18 cellular contexts compared by ENCODE assay signal in the genomic region with DNA sequence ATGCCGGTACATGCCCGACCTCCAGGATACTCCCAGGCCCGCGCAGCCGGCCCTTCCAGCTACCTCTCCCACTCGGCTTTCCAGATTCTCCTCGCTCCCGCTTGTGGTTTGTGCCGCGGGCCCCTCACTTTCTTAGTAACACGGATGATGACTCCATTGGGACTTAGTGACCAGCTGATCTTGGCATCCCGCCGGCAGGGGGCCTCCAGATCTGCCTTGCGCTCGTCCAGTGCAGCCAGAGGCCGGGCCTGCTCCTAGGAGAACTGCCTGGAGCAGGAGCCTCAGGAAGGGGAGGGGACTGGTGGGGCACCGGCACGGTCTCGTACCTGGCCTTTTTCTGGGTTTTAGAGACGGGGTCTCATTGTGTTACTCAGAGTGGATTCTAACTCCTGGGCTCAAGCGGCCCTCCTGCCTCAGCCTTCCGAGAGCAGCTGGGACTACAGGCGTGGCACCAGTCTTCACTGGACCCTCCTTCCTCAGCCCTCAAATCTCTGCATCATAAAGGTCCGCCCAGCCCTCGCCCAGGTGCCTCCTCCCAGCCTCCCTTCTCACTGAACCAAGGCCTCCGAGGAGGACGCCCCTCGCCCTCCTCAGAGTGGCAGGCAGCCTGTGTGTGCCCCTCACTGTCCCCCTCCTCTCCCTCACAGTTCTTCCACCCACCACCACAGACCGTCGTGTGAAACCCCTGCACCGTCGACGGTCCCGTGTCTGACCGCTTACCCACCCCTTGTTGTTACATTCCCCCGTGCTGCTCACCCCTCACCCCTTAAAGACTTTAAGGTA.
DNase-seq lines count a peak whose midpoint lies in the region; ATAC-seq, FAIRE-seq and TF ChIP-seq lines count a peak whose summit lies in the region.
"Had no signal": no experiment of that assay in that cellular context is flagged by ENCODE, and none has a peak within 500 bp of the region (broad histone marks: within the 10 kb centered on the region; RNA-seq: fewer than 3 reads in every experiment).

No MANE protein-coding gene starts in this region.

- H3K9me1 ChIP-seq in IMR-90 (ENCODE audit: insufficient read depth, low read length) = peaks cover 1% of the 10 kb centered on the region

- TF ChIP-seq POLR2A in IMR-90 (IDR thresholded peaks at IDR 0.05; ENCODE audit: low read depth, low read length) = no peak

- 0 out of 2 replicates have a peak, but pooled peaks have one; percentile 9 for TF ChIP-seq CTCF in IMR-90 (conservative IDR thresholded peaks at IDR 0.05; ENCODE audit: low read depth, low read length)
- peak; percentile 7 for TF ChIP-seq CTCF in bronchial epithelial cell (IDR thresholded peaks at IDR 0.05; ENCODE audit: insufficient read depth, low read length, severe bottlenecking)

- H2BK120ac ChIP-seq in IMR-90 (ENCODE audit: low read depth, low read length) = no peak overlapping the region

- H3K36me3 Mint-ChIP-seq in stimulated activated naive B cell treated with anti-CD40 and anti-IgM and Interleukin-4, amounts not matched to agents 10 μg/mL and 1 μg/mL and 100 μg/mL, for 72 hours = no peaks in the 10 kb centered on the region
- H3K36me3 Mint-ChIP-seq in effector memory CD8-positive, alpha-beta T cell (ENCODE audit: insufficient read depth) = no peaks in the 10 kb centered on the region
- H3K36me3 Mint-ChIP-seq in activated CD4-positive, alpha-beta T cell treated with anti-CD3 and anti-CD28 coated beads, Interleukin-2, amount 10 ng/mL, durations not matched to agents 24 days and 14 days (ENCODE audit: low read depth) = no peaks in the 10 kb centered on the region
- H3K36me3 Mint-ChIP-seq: CD8-positive, alpha-beta memory T cell had no signal

- POLR2A ChIA-PET in IMR-90 (lab: Charles Lee; ENCODE audit: unreplicated experiment) = no interaction called here

- no peak overlapping the region for H3K56ac ChIP-seq in IMR-90 (ENCODE audit: extremely low read depth, insufficient read depth, low read length)

- H3K27ac Mint-ChIP-seq in stimulated activated naive B cell treated with anti-CD40 and anti-IgM and Interleukin-4, amounts not matched to agents 10 μg/mL and 1 μg/mL and 100 μg/mL, for 72 hours = peak overlapping the region; percentile 27
- peak overlapping the region in 1 of 2 donors; percentile 9 for H3K27ac Mint-ChIP-seq in effector memory CD8-positive, alpha-beta T cell
- H3K27ac Mint-ChIP-seq in activated CD4-positive, alpha-beta T cell treated with anti-CD3 and anti-CD28 coated beads, Interleukin-2, amount 10 ng/mL, durations not matched to agents 24 days and 14 days = no peak overlapping the region

- H4K20me1 ChIP-seq in IMR-90 (ENCODE audit: insufficient read depth, low read length) = peaks cover 5% of the 10 kb centered on the region

- BruUV-seq in IMR-90 (replicated peaks; lab: Mats Ljungman, UMichigan) = no TSS peak

- H3K4me3 ChIP-seq in IMR-90 (ENCODE audit: insufficient read depth, low read depth, low read length) (no peak overlapping the region), bronchial epithelial cell (ENCODE audit: low read depth, low read length) (no peak overlapping the region), iPS-15b (ENCODE audit: low read depth, low read length) (peak overlapping the region; percentile 12)

- H3K14ac ChIP-seq in IMR-90 (replicated peaks; ENCODE audit: low read depth, low read length) = no peak overlapping the region

- H3K27me3 ChIP-seq in IMR-90 (ENCODE audit: control insufficient read depth, insufficient read depth, low read length) (peaks cover 6% of the 10 kb centered on the region; the same call in 1 of the 2 replicates), bronchial epithelial cell (ENCODE audit: control insufficient read depth, insufficient read depth, low read length) (no peaks in the 10 kb centered on the region), iPS-15b (ENCODE audit: control insufficient read depth, insufficient read depth, low read length) (peaks cover 13% of the 10 kb centered on the region)

- intact Hi-C loops in IMR-90 (cut with micrococcal nuclease) = no loop called here
- intact Hi-C loops in activated CD4-positive, alpha-beta T cell treated with anti-CD3 and anti-CD28 coated beads, Interleukin-2, amount 10 ng/mL, durations not matched to agents 24 days and 14 days (cut with micrococcal nuclease) = no loop called here

- H2AFZ ChIP-seq in IMR-90 (replicated peaks; ENCODE audit: low read length, poor library complexity) = peak overlapping the region; percentile 23

- H3K4me1 ChIP-seq in IMR-90 (ENCODE audit: control insufficient read depth, insufficient read depth, low read length) = peaks cover 2% of the 10 kb centered on the region
- no peaks in the 10 kb centered on the region for H3K4me1 ChIP-seq in iPS-15b (ENCODE audit: control insufficient read depth, insufficient read depth, low read length)

- no peak overlapping the region for H2AK9ac ChIP-seq in IMR-90 (replicated peaks; ENCODE audit: low read depth, low read length, poor library complexity)

- no peak overlapping the region for H2AK5ac ChIP-seq in IMR-90 (ENCODE audit: low read depth, low read length)

- CTCF ChIA-PET in IMR-90 (lab: Yijun Ruan, JAX) = no interaction called here

- H4K5ac ChIP-seq in IMR-90 (ENCODE audit: low read depth, low read length) = no peak overlapping the region

- dilution Hi-C loops in IMR-90 (cut with HindIII; ENCODE audit: low sequenced_read_pairs, unreplicated experiment) = no loop called here

- H3K9me3 Mint-ChIP-seq in stimulated activated naive B cell treated with anti-CD40 and anti-IgM and Interleukin-4, amounts not matched to agents 10 μg/mL and 1 μg/mL and 100 μg/mL, for 72 hours = no peaks in the 10 kb centered on the region
- no peaks in the 10 kb centered on the region for H3K9me3 Mint-ChIP-seq in effector memory CD8-positive, alpha-beta T cell
- H3K9me3 Mint-ChIP-seq in activated CD4-positive, alpha-beta T cell treated with anti-CD3 and anti-CD28 coated beads, Interleukin-2, amount 10 ng/mL, durations not matched to agents 24 days and 14 days = no peaks in the 10 kb centered on the region
- H3K9me3 Mint-ChIP-seq: CD8-positive, alpha-beta memory T cell had no signal

- H3K4me1 Mint-ChIP-seq in stimulated activated naive B cell treated with anti-CD40 and anti-IgM and Interleukin-4, amounts not matched to agents 10 μg/mL and 1 μg/mL and 100 μg/mL, for 72 hours = peaks cover 22 to 31% of the 10 kb centered on the region in 2 donors
- H3K4me1 Mint-ChIP-seq in effector memory CD8-positive, alpha-beta T cell (ENCODE audit: low read depth in 2 of 2) = peaks cover 8 to 13% of the 10 kb centered on the region in 2 donors
- H3K4me1 Mint-ChIP-seq in activated CD4-positive, alpha-beta T cell treated with anti-CD3 and anti-CD28 coated beads, Interleukin-2, amount 10 ng/mL, durations not matched to agents 24 days and 14 days = peaks cover 5% of the 10 kb centered on the region

- in situ Hi-C loops in IMR-90 (cut with MboI; ENCODE audit: low sequenced_read_pairs) = no loop called here

- peaks cover 4 to 12% of the 10 kb centered on the region in 2 donors for H3K27me3 Mint-ChIP-seq in stimulated activated naive B cell treated with anti-CD40 and anti-IgM and Interleukin-4, amounts not matched to agents 10 μg/mL and 1 μg/mL and 100 μg/mL, for 72 hours
- peaks cover 0 to 11% of the 10 kb centered on the region in 2 donors for H3K27me3 Mint-ChIP-seq in effector memory CD8-positive, alpha-beta T cell
- H3K27me3 Mint-ChIP-seq in activated CD4-positive, alpha-beta T cell treated with anti-CD3 and anti-CD28 coated beads, Interleukin-2, amount 10 ng/mL, durations not matched to agents 24 days and 14 days = peaks cover 11% of the 10 kb centered on the region

- no peak overlapping the region for H4K8ac ChIP-seq in IMR-90 (ENCODE audit: low read depth in 2 of 2, low read length in 2 of 2)

- H2BK5ac ChIP-seq in IMR-90 (ENCODE audit: low read depth, low read length, poor library complexity, severe bottlenecking) = no peak overlapping the region

- peak; percentile 9 for DNase-seq in IMR-90
- no peak for DNase-seq in bronchial epithelial cell (ENCODE audit: low read depth)
- DNase-seq in stimulated activated naive B cell treated with anti-CD40 and anti-IgM and Interleukin-4, amounts not matched to agents 10 μg/mL and 1 μg/mL and 100 μg/mL, for 72 hours = no peak
- no peak for DNase-seq in effector memory CD8-positive, alpha-beta T cell
- no peak for DNase-seq in activated CD4-positive, alpha-beta T cell treated with anti-CD3 and anti-CD28 coated beads, Interleukin-2, amount 10 ng/mL, durations not matched to agents 24 days and 14 days
- no peak for DNase-seq in KG1 (lab: John Stamatoyannopoulos, UW)
- DNase-seq: activated CD4-positive, alpha-beta T cell treated with anti-CD3 and anti-CD28 coated beads for 4 hours; activated T-cell treated with anti-CD3 and anti-CD28 coated beads, Interleukin-2, amount 50 U/mL, for 1 hour; CD8-positive, alpha-beta memory T cell; cortex of kidney; GDM1; KBM-7; NCI-H1417 treated with DMSO at 0.1 percent for 48 hours; stimulated activated CD4-positive, alpha-beta T cell treated with anti-CD3 and anti-CD28 coated beads, Interleukin-4, amount 100 ng/mL, for 24 hours; T-helper 2 cell had no signal

- no peak overlapping the region for H3K4me3 Mint-ChIP-seq in stimulated activated naive B cell treated with anti-CD40 and anti-IgM and Interleukin-4, amounts not matched to agents 10 μg/mL and 1 μg/mL and 100 μg/mL, for 72 hours
- no peak overlapping the region for H3K4me3 Mint-ChIP-seq in effector memory CD8-positive, alpha-beta T cell
- no peak overlapping the region for H3K4me3 Mint-ChIP-seq in activated CD4-positive, alpha-beta T cell treated with anti-CD3 and anti-CD28 coated beads, Interleukin-2, amount 10 ng/mL, durations not matched to agents 24 days and 14 days
- H3K4me3 Mint-ChIP-seq: CD8-positive, alpha-beta memory T cell had no signal

- no peak overlapping the region for H3K4ac ChIP-seq in IMR-90 (ENCODE audit: low read depth, low read length)

- H3K9me3 ChIP-seq in IMR-90 (ENCODE audit: control insufficient read depth, insufficient read depth, low read length) (no peaks in the 10 kb centered on the region), iPS-15b (ENCODE audit: control insufficient read depth, insufficient read depth, low read length) (no peaks in the 10 kb centered on the region)

- no peak for TF ChIP-seq RAD21 in IMR-90 (IDR thresholded peaks at IDR 0.05; ENCODE audit: low read length)

- 72% methylated on average over 15 of the region's 36 CpGs; no CpG with 5 or more reads in 1 of the 2 experiments for WGBS in IMR-90 (ENCODE audit: extremely low coverage in 2 of 2, insufficient read length in 1 of 2), 2 experiments

- no peak overlapping the region for H2BK20ac ChIP-seq in IMR-90 (ENCODE audit: low read depth, low read length)

- no peak overlapping the region for H3K23ac ChIP-seq in IMR-90 (ENCODE audit: low read depth, low read length)

- H2BK15ac ChIP-seq in IMR-90 (ENCODE audit: low read depth, low read length) = no peak overlapping the region

- no peak overlapping the region for H3K4me2 ChIP-seq in IMR-90 (ENCODE audit: low read depth, low read length)

- H4K91ac ChIP-seq in IMR-90 (ENCODE audit: insufficient read depth, low read depth, low read length) = no peak overlapping the region

- ATAC-seq in IMR-90 (ENCODE audit: low read depth) = no peak
- ATAC-seq in stimulated activated naive B cell treated with anti-CD40 and anti-IgM and Interleukin-4, amounts not matched to agents 10 μg/mL and 1 μg/mL and 100 μg/mL, for 72 hours (replicated peaks) = no peak
- no peak for ATAC-seq in effector memory CD8-positive, alpha-beta T cell (replicated peaks)
- ATAC-seq: Panc1 had no signal

- H3K36me3 ChIP-seq in IMR-90 (ENCODE audit: control insufficient read depth, insufficient read depth, low read length) = no peaks in the 10 kb centered on the region
- H3K36me3 ChIP-seq in bronchial epithelial cell (ENCODE audit: control insufficient read depth, insufficient read depth, low read length) = no peaks in the 10 kb centered on the region
- no peaks in the 10 kb centered on the region for H3K36me3 ChIP-seq in iPS-15b (ENCODE audit: control insufficient read depth, insufficient read depth, low read length)

- no peak overlapping the region for H3K18ac ChIP-seq in IMR-90 (ENCODE audit: low read depth, low read length)

- no peaks in the 10 kb centered on the region for H3K79me1 ChIP-seq in IMR-90 (ENCODE audit: low read depth in 1 of 2, low read length in 2 of 2)

- no peak for FAIRE-seq in bronchial epithelial cell (lab: Jason Lieb, UNC)
- FAIRE-seq: GM19239 had no signal

- H3K9ac ChIP-seq in IMR-90 (ENCODE audit: low read depth, low read length) (no peak overlapping the region), iPS-15b (ENCODE audit: low read depth, low read length) (no peak overlapping the region)

- H3K27ac ChIP-seq in IMR-90 (ENCODE audit: insufficient read depth, low read length) = no peak overlapping the region
